Comparison of ENCODE assay signal across 8 cellular contexts in the genomic region with DNA sequence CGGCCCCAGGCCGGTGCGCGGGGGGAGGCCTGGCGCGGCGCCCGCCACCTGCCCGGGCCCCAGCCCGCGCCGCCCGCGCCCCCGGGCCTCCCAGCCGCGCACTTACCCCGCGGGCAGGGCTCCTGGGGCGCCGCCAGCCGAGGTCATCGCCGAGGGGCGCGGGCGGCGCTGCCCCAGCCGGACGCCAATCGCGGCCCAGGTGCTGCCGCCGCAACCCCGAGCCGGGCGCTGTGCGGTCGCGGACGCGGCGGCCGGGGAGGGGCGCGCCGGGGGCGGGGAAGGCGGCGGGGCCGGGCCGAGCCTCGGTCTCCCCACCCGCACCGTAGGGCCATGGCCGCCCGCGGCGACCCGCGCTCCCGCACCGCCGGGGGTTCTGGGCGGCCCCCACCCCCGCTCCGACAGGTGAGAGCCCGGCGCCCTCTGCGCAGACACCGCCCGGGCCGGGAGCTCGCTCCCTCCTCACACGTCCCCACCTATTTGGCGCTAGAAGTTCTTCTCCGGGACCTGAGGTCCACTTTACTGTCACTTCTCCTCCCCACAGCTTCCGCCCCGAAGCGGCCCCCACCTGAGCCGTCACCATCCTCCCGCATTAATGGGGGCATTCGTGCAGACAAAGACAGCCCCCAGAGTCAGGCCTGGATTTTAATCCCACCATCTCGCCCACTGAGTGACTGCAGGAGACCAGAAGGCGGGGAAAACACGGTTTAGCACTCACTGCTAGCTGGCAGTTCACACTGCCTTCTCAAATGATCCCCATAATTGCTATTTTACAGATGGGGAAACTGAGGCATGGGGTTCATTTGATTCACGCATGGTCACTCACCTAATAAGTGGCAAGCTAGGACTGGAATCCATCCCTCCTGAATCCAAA. TPM values are rescaled to one million over a fixed set of nuclear protein-coding genes. Genes with fewer than 3 reads are reported as not detected.
DNase-seq lines count a peak whose midpoint lies in the region; ATAC-seq and TF ChIP-seq lines count a peak whose summit lies in the region.

TTC39A (minus strand) TSS at position 232 of the 871 bp plus-strand sequence; CDS start at position 147, 85 bp downstream.

- no peaks in the 10 kb centered on the region; the same call in 1 of the 2 replicates for H4K20me1 ChIP-seq in BLaER1

- H3K4me3 ChIP-seq in BLaER1 (peak within 1 kb of the TSS; percentile 54), HFF-Myc (replicated peaks; ENCODE audit: low read depth, low read length) (peak within 1 kb of the TSS; percentile 24), brain microvascular endothelial cell (ENCODE audit: low read depth, low read length) (peak within 1 kb of the TSS; percentile 39), tibial artery (peak within 1 kb of the TSS; percentile 47 to 66)

- H3K27ac ChIP-seq in BLaER1: no peak within 1 kb of the TSS
- no peak within 1 kb of the TSS for H3K27ac ChIP-seq in brain microvascular endothelial cell
- H3K27ac ChIP-seq in tibial artery: no peak within 1 kb of the TSS

- intact Hi-C loops in tibial artery (cut with DNase I; ENCODE audit: low total_unique reads): no loop called here

- in situ Hi-C loops in brain microvascular endothelial cell (cut with HindIII; ENCODE audit: low pct_ligation_motif_present, low sequenced_read_pairs): no loop called here

- DNase-seq in HFF-Myc (ENCODE audit: extremely low read depth, low read depth) (no peak), brain microvascular endothelial cell (no peak), left lobe of liver (ENCODE audit: low spot score) (no peak), tibial artery (no peak), T-helper 9 cell (no peak)
- no peak for DNase-seq in activated CD4-positive, CD25-positive, alpha-beta regulatory T cell (lab: John Stamatoyannopoulos, UW)

- H3K9me3 ChIP-seq in BLaER1 (no peaks in the 10 kb centered on the region), tibial artery (no peaks in the 10 kb centered on the region)

- H3K9ac ChIP-seq in BLaER1: no peak within 1 kb of the TSS

- no peaks in the 10 kb centered on the region for H3K36me3 ChIP-seq in BLaER1
- no peaks in the 10 kb centered on the region for H3K36me3 ChIP-seq in brain microvascular endothelial cell (replicated peaks)
- H3K36me3 ChIP-seq in tibial artery: no peaks in the 10 kb centered on the region

- H3K4me2 ChIP-seq in BLaER1: peak within 1 kb of the TSS; percentile 65

- TF ChIP-seq CTCF in HFF-Myc (IDR thresholded peaks at IDR 0.05; ENCODE audit: low read depth, low read length, missing control alignments): no peak
- TF ChIP-seq CTCF in brain microvascular endothelial cell (IDR thresholded peaks at IDR 0.05; ENCODE audit: low read depth, low read length, missing control alignments): no peak
- TF ChIP-seq CTCF in tibial artery (IDR thresholded peaks at IDR 0.05): no peak

- H3K27me3 ChIP-seq in BLaER1: peaks cover 45% of the 10 kb centered on the region
- no peaks in the 10 kb centered on the region for H3K27me3 ChIP-seq in brain microvascular endothelial cell (replicated peaks)
- peaks cover 0 to 6% of the 10 kb centered on the region in 2 donors for H3K27me3 ChIP-seq in tibial artery

- ATAC-seq in left lobe of liver: peak; percentile 8
- ATAC-seq in HG03439 (IDR thresholded peaks at IDR 0.05; ENCODE audit: unreplicated experiment): no peak

- peaks cover 15% of the 10 kb centered on the region for H3K4me1 ChIP-seq in BLaER1
- H3K4me1 ChIP-seq in tibial artery: peaks cover 0 to 20% (median 17%) of the 10 kb centered on the region in 4 donors

RNA-seq across cellular contexts. Expression of gene TTC39A, which starts in this region (rescaled TPM):
- 2.7 TPM for total RNA-seq in left lobe of liver
